Comparison of ENCODE assay signal across 8 cellular contexts in genomic region chr11:130166457-130166784, GRCh38. TPM values are rescaled to one million over a fixed set of nuclear protein-coding genes. Genes with fewer than 3 reads are reported as not detected.
DNase-seq lines count a peak whose midpoint lies in the region; ATAC-seq and TF ChIP-seq lines count a peak whose summit lies in the region.

No MANE protein-coding gene starts in this region.

- peaks cover 46% of the 10 kb centered on the region for H3K27me3 Mint-ChIP-seq in activated T-cell treated with anti-CD3 and anti-CD28 coated beads, Interleukin-2, amount 50 U/mL, for 72 hours (ENCODE audit: low read depth)
- peaks cover 65% of the 10 kb centered on the region for H3K27me3 Mint-ChIP-seq in activated T-cell treated with anti-CD3 and anti-CD28 coated beads, Interleukin-2, amount 50 U/mL, for 24 hours

- H3K9me3 Mint-ChIP-seq in activated T-cell treated with anti-CD3 and anti-CD28 coated beads, Interleukin-2, amount 50 U/mL, for 72 hours = no peaks in the 10 kb centered on the region
- no peaks in the 10 kb centered on the region for H3K9me3 Mint-ChIP-seq in activated T-cell treated with anti-CD3 and anti-CD28 coated beads, Interleukin-2, amount 50 U/mL, for 24 hours

- peaks cover 0 to 18% (median 0%) of the 10 kb centered on the region in 4 donors for H3K27me3 ChIP-seq in esophagus squamous epithelium

- CTCF ChIA-PET in GM10248 (lab: Yijun Ruan, JAX) = interaction anchor here (1.1 kb wide), 1 partner anchor 13 kb away, joined by 3 read pairs; no protein-coding TSS in a partner anchor
- CTCF ChIA-PET in HEK293T (lab: Yijun Ruan, JAX) = no interaction called here

- no peak overlapping the region for H3K4me3 Mint-ChIP-seq in activated T-cell treated with anti-CD3 and anti-CD28 coated beads, Interleukin-2, amount 50 U/mL, for 72 hours
- no peak overlapping the region for H3K4me3 Mint-ChIP-seq in activated T-cell treated with anti-CD3 and anti-CD28 coated beads, Interleukin-2, amount 50 U/mL, for 24 hours

- no peaks in the 10 kb centered on the region for H3K4me1 Mint-ChIP-seq in activated T-cell treated with anti-CD3 and anti-CD28 coated beads, Interleukin-2, amount 50 U/mL, for 72 hours (ENCODE audit: low read depth)
- H3K4me1 Mint-ChIP-seq in activated T-cell treated with anti-CD3 and anti-CD28 coated beads, Interleukin-2, amount 50 U/mL, for 24 hours (ENCODE audit: low read depth) = peaks cover 3% of the 10 kb centered on the region

- TF ChIP-seq POLR2A in esophagus squamous epithelium (IDR thresholded peaks at IDR 0.05) = peak in 1 of 4 donors; percentile 32

- no peak overlapping the region for H3K4me3 ChIP-seq in esophagus squamous epithelium

- intact Hi-C loops in esophagus squamous epithelium (cut with DNase I) = no loop called here

- TF ChIP-seq CTCF in esophagus squamous epithelium (IDR thresholded peaks at IDR 0.05) (no peak), GM10248 (IDR thresholded peaks at IDR 0.05; ENCODE audit: control extremely low read depth, extremely low read depth, low read depth, missing control alignments) (no peak)

- peak overlapping the region; percentile 74 to 85 (median 80) for H3K27ac ChIP-seq in esophagus squamous epithelium

- no peak for DNase-seq in activated T-cell treated with anti-CD3 and anti-CD28 coated beads, Interleukin-2, amount 50 U/mL, for 72 hours
- no peak for DNase-seq in activated T-cell treated with anti-CD3 and anti-CD28 coated beads, Interleukin-2, amount 50 U/mL, for 24 hours
- peak; percentile 51 for DNase-seq in NCI-H69 (lab: John Stamatoyannopoulos, UW)
- DNase-seq in esophagus squamous epithelium (lab: John Stamatoyannopoulos, UW) = no peak
- DNase-seq in stromal cell of bone marrow (ENCODE audit: low read depth) = peak; percentile 89
- no peak for DNase-seq in GM10248 (ENCODE audit: extremely low spot score)
- DNase-seq in HEK293T (ENCODE audit: extremely low spot score) = no peak
- no peak for DNase-seq in cerebellum (ENCODE audit: low spot score)

- WGBS in esophagus squamous epithelium, 2 donors = 11 to 32% methylated on average over 3 to 4 of the region's 4 CpGs

- POLR2A ChIA-PET in GM10248 (lab: Yijun Ruan, JAX) = no interaction called here
- POLR2A ChIA-PET in HEK293T (lab: Yijun Ruan, JAX) = no interaction called here

- H3K36me3 ChIP-seq in esophagus squamous epithelium = no peaks in the 10 kb centered on the region

- H3K27ac Mint-ChIP-seq in activated T-cell treated with anti-CD3 and anti-CD28 coated beads, Interleukin-2, amount 50 U/mL, for 72 hours = no peak overlapping the region
- no peak overlapping the region for H3K27ac Mint-ChIP-seq in activated T-cell treated with anti-CD3 and anti-CD28 coated beads, Interleukin-2, amount 50 U/mL, for 24 hours

- peak; percentile 53 to 77 for ATAC-seq in activated T-cell treated with anti-CD3 and anti-CD28 coated beads, Interleukin-2, amount 50 U/mL, for 72 hours (replicated peaks in 1 of 2)

- peaks cover 20 to 85% (median 31%) of the 10 kb centered on the region in 3 donors for H3K4me1 ChIP-seq in esophagus squamous epithelium

- no peaks in the 10 kb centered on the region for H3K36me3 Mint-ChIP-seq in activated T-cell treated with anti-CD3 and anti-CD28 coated beads, Interleukin-2, amount 50 U/mL, for 72 hours (ENCODE audit: insufficient read depth in 2 of 2)
- H3K36me3 Mint-ChIP-seq in activated T-cell treated with anti-CD3 and anti-CD28 coated beads, Interleukin-2, amount 50 U/mL, for 24 hours (ENCODE audit: low read depth) = no peaks in the 10 kb centered on the region

- H3K9me3 ChIP-seq in esophagus squamous epithelium = no peaks in the 10 kb centered on the region

TF ChIP-seq in HEK293T, 16 proteins besides CTCF, POLR2A, EP300 and RAD21:
- TF ChIP-seq PKNOX1 (IDR thresholded peaks at IDR 0.05) (no peak), SUZ12 (IDR thresholded peaks at IDR 0.05) (no peak), LEF1 (IDR thresholded peaks at IDR 0.05; ENCODE audit: borderline replicate concordance) (no peak), HDGF (IDR thresholded peaks at IDR 0.05; ENCODE audit: borderline replicate concordance) (no peak), FOXM1 (IDR thresholded peaks at IDR 0.05; ENCODE audit: borderline replicate concordance) (no peak), L3MBTL2 (conservative IDR thresholded peaks at IDR 0.05) (no peak), NFRKB (IDR thresholded peaks at IDR 0.05) (no peak), SP1 (IDR thresholded peaks at IDR 0.05) (no peak), ARNT (IDR thresholded peaks at IDR 0.05) (no peak), CTBP1 (IDR thresholded peaks at IDR 0.05; ENCODE audit: borderline replicate concordance) (no peak)

RNA-seq across cellular contexts. Expression of gene ST14, which starts 6.8 kb away (rescaled TPM):
- not detected for total RNA-seq in activated T-cell treated with anti-CD3 and anti-CD28 coated beads, Interleukin-2, amount 50 U/mL, for 72 hours
- total RNA-seq in esophagus squamous epithelium = 100 to 1,000 TPM; 109 to 225 (median 141) TPM
- 0.54 TPM for total RNA-seq in cerebellum

Comparison
In these comparisons a context has a peak if more than half of its experiments do, and no peak if none do; other contexts are left out.
1. DNase-seq: peak in NCI-H69 (single experiment) and stromal cell of bone marrow (single experiment); none in activated T-cell treated with anti-CD3 and anti-CD28 coated beads, Interleukin-2, amount 50 U/mL, for 72 hours (0 of 2), activated T-cell treated with anti-CD3 and anti-CD28 coated beads, Interleukin-2, amount 50 U/mL, for 24 hours (single experiment), esophagus squamous epithelium (single experiment), GM10248 (single experiment), HEK293T (single experiment) and cerebellum (single experiment).
2. RNA of gene ST14, which starts 6.8 kb away (total RNA-seq): 109 to 225 TPM in esophagus squamous epithelium; 0.54 TPM in cerebellum (single experiment) and not detected in activated T-cell treated with anti-CD3 and anti-CD28 coated beads, Interleukin-2, amount 50 U/mL, for 72 hours; every median in the first group is over 10 times any median in the second.